ENCODE assay signal across 1 cellular context in genomic region chr7:69412331-69413146, GRCh38.
TF ChIP-seq lines count a peak whose summit lies in the region.

No MANE protein-coding gene starts in this region.

TF ChIP-seq in K562, 482 proteins besides CTCF, POLR2A, EP300 and RAD21 (continued from another document):
- TF ChIP-seq ZBTB40 (IDR thresholded peaks at IDR 0.05) (no peak), ZBTB40 (CRISPR knock-in tag; IDR thresholded peaks at IDR 0.05) (no peak), ZNF133 (CRISPR knock-in tag; IDR thresholded peaks at IDR 0.05) (no peak), BHLHE40 (IDR thresholded peaks at IDR 0.05; ENCODE audit: low read length) (peak; percentile 66; the same call in 1 of the 2 replicates), CAMTA2 (CRISPR knock-in tag; conservative IDR thresholded peaks at IDR 0.05) (no peak), PKNOX1 (IDR thresholded peaks at IDR 0.05) (peak; percentile 59), NR3C1 (CRISPR knock-in tag; IDR thresholded peaks at IDR 0.05) (no peak), ATF3 (IDR thresholded peaks at IDR 0.05) (peak; percentile 78), ATF3 (CRISPR knock-in tag; conservative IDR thresholded peaks at IDR 0.05) (no peak), E2F1 (CRISPR knock-in tag; IDR thresholded peaks at IDR 0.05) (no peak), FOSL1 (tag; conservative IDR thresholded peaks at IDR 0.05) (peak; percentile 57), CREM (IDR thresholded peaks at IDR 0.05; ENCODE audit: low read depth) (peak; percentile 81), ASH1L (IDR thresholded peaks at IDR 0.05; ENCODE audit: borderline replicate concordance, low read depth, partially characterized antibody) (no peak), CEBPB (tag; IDR thresholded peaks at IDR 0.05) (no peak), MEIS2 (IDR thresholded peaks at IDR 0.05; ENCODE audit: partially characterized antibody) (peak; percentile 15), EWSR1 (IDR thresholded peaks at IDR 0.05; ENCODE audit: borderline replicate concordance, low read depth, partially characterized antibody) (no peak), NFIC (IDR thresholded peaks at IDR 0.05) (no peak), IRF2 (CRISPR knock-in tag; IDR thresholded peaks at IDR 0.05) (no peak), JUN (IDR thresholded peaks at IDR 0.05; ENCODE audit: borderline replicate concordance, low read depth, low read length) (peak; percentile 43; the same call in 1 of the 2 replicates), JUN (CRISPR knock-in tag; IDR thresholded peaks at IDR 0.05; ENCODE audit: borderline replicate concordance) (no peak), BRF1 (IDR thresholded peaks at IDR 0.05; ENCODE audit: borderline replicate concordance, extremely low read depth, insufficient read length) (no peak), USF1 (CRISPR knock-in tag; IDR thresholded peaks at IDR 0.05) (peak; percentile 48; the same call in 1 of the 2 replicates), RAD51 (IDR thresholded peaks at IDR 0.05; ENCODE audit: borderline replicate concordance, low read depth) (peak; percentile 53; the same call in 1 of the 2 replicates), ATF7 (IDR thresholded peaks at IDR 0.05) (peak; percentile 83), L3MBTL2 (IDR thresholded peaks at IDR 0.05) (peak; percentile 41; the same call in 1 of the 2 replicates), NRF1 (conservative IDR thresholded peaks at IDR 0.05 in 1 of 2, IDR thresholded peaks at IDR 0.05 in 1 of 2) (peak; percentile 22 to 38; a peak in 1 of 4 replicates), JUND (IDR thresholded peaks at IDR 0.05; ENCODE audit: borderline replicate concordance, low read depth, low read length) (peak; percentile 81), JUND (tag; IDR thresholded peaks at IDR 0.05; ENCODE audit: borderline replicate concordance, low read depth, low read length) (peak; percentile 81; the same call in 2 of the 3 replicates), BRD9 (IDR thresholded peaks at IDR 0.05; ENCODE audit: low read depth, partially characterized antibody) (no peak), MYBL2 (IDR thresholded peaks at IDR 0.05; ENCODE audit: low read depth) (no peak), MYBL2 (CRISPR knock-in tag; IDR thresholded peaks at IDR 0.05; ENCODE audit: borderline replicate concordance) (no peak), ATF1 (CRISPR knock-in tag; IDR thresholded peaks at IDR 0.05) (no peak), ATF1 (tag; IDR thresholded peaks at IDR 0.05) (0 out of 2 replicates have a peak, but pooled peaks have one; percentile 14), USF2 (CRISPR knock-in tag; IDR thresholded peaks at IDR 0.05) (peak; percentile 79), PHB (CRISPR knock-in tag; IDR thresholded peaks at IDR 0.05) (no peak)
